Comparison of ENCODE assay signal across 20 cellular contexts in genomic region chr13:46334423-46334822, GRCh38. TPM values are rescaled to one million over a fixed set of nuclear protein-coding genes. Genes with fewer than 3 reads are reported as not detected.
DNase-seq lines count a peak whose midpoint lies in the region; ATAC-seq, FAIRE-seq and TF ChIP-seq lines count a peak whose summit lies in the region.
"Had no signal": no experiment of that assay in that cellular context is flagged by ENCODE, and none has a peak within 500 bp of the region (broad histone marks: within the 10 kb centered on the region; RNA-seq: fewer than 3 reads in every experiment).

No MANE protein-coding gene starts in this region.

- peak overlapping the region; percentile 30 for H3K4me2 ChIP-seq in GM12878 (ENCODE audit: control insufficient read depth, insufficient read depth)
- H3K4me2 ChIP-seq: KMS-11 had no signal

- no peak overlapping the region for H3K4me3 ChIP-seq in GM12878
- no peak overlapping the region for H3K4me3 ChIP-seq in SJCRH30
- H3K4me3 ChIP-seq: MG63 had no signal

- no peaks in the 10 kb centered on the region for H4K20me1 ChIP-seq in GM12878 (ENCODE audit: control insufficient read depth, insufficient read depth)

- peak; percentile 68 for ATAC-seq in activated CD8-positive, alpha-beta T cell treated with anti-CD3 and anti-CD28 coated beads for 36 hours
- no peak for ATAC-seq in activated CD8-positive, alpha-beta T cell treated with anti-CD3 and anti-CD28 coated beads, Interleukin-2, amount 10 ng/mL, durations not matched to agents 7 days and 5 days
- ATAC-seq in GM12878 (no peak), HG03457 (IDR thresholded peaks at IDR 0.05; ENCODE audit: unreplicated experiment) (no peak)
- ATAC-seq: HepG2 had no signal

- no peaks in the 10 kb centered on the region for H3K36me3 Mint-ChIP-seq in activated CD8-positive, alpha-beta T cell treated with anti-CD3 and anti-CD28 coated beads for 36 hours (ENCODE audit: low read depth)
- no peaks in the 10 kb centered on the region for H3K36me3 Mint-ChIP-seq in activated CD8-positive, alpha-beta T cell treated with anti-CD3 and anti-CD28 coated beads, Interleukin-2, amount 10 ng/mL, durations not matched to agents 7 days and 5 days (ENCODE audit: low read depth)
- H3K36me3 Mint-ChIP-seq in CD14-positive monocyte: peaks cover 3 to 8% of the 10 kb centered on the region in 2 donors

- H3K9me3 ChIP-seq in GM12878 (replicated peaks; ENCODE audit: control insufficient read depth, insufficient read depth, low read length) (peaks cover 1% of the 10 kb centered on the region; the same call in 1 of the 3 replicates), SJCRH30 (replicated peaks) (no peaks in the 10 kb centered on the region)
- H3K9me3 ChIP-seq: MG63 had no signal

- H3K4me3 Mint-ChIP-seq in activated CD8-positive, alpha-beta T cell treated with anti-CD3 and anti-CD28 coated beads for 36 hours: no peak overlapping the region
- no peak overlapping the region for H3K4me3 Mint-ChIP-seq in activated CD8-positive, alpha-beta T cell treated with anti-CD3 and anti-CD28 coated beads, Interleukin-2, amount 10 ng/mL, durations not matched to agents 7 days and 5 days
- H3K4me3 Mint-ChIP-seq in CD14-positive monocyte: no peak overlapping the region
- H3K4me3 Mint-ChIP-seq: HFFc6 had no signal

- peaks cover 4% of the 10 kb centered on the region for H3K9me3 Mint-ChIP-seq in activated CD8-positive, alpha-beta T cell treated with anti-CD3 and anti-CD28 coated beads for 36 hours
- no peaks in the 10 kb centered on the region for H3K9me3 Mint-ChIP-seq in activated CD8-positive, alpha-beta T cell treated with anti-CD3 and anti-CD28 coated beads, Interleukin-2, amount 10 ng/mL, durations not matched to agents 7 days and 5 days (ENCODE audit: insufficient read depth)
- H3K9me3 Mint-ChIP-seq in CD14-positive monocyte: peaks cover 5 to 13% (median 9%) of the 10 kb centered on the region in 7 donors

- no peak for TF ChIP-seq POLR2A in GM12878 (IDR thresholded peaks at IDR 0.05; ENCODE audit: low read depth, low read length)

- no peak overlapping the region for H3K9ac ChIP-seq in GM12878 (ENCODE audit: control insufficient read depth, insufficient read depth, low read length)
- H3K9ac ChIP-seq: KMS-11 had no signal

- RAD21 ChIA-PET in GM12878 (lab: Charles Lee; ENCODE audit: unreplicated experiment): no interaction called here

- no peak for TF ChIP-seq CTCF in activated CD8-positive, alpha-beta T cell treated with anti-CD3 and anti-CD28 coated beads for 36 hours (IDR thresholded peaks at IDR 0.05)
- TF ChIP-seq CTCF in CD14-positive monocyte (IDR thresholded peaks at IDR 0.05) (no peak), GM12878 (IDR thresholded peaks at IDR 0.05 in 2 of 3, conservative IDR thresholded peaks at IDR 0.05 in 1 of 3; ENCODE audit: control insufficient read depth in 2 of 3, extremely low read depth in 1 of 3, insufficient read depth in 1 of 3, low read depth in 3 of 3, low read length in 3 of 3) (no peak), D721Med (IDR thresholded peaks at IDR 0.05; ENCODE audit: insufficient read depth, missing control alignments) (no peak)

- H3K27ac ChIP-seq in GM12878 (ENCODE audit: control insufficient read depth, insufficient read depth) (no peak overlapping the region), SJCRH30 (no peak overlapping the region)
- H3K27ac ChIP-seq: KMS-11 had no signal

- intact Hi-C loops in activated CD8-positive, alpha-beta T cell treated with anti-CD3 and anti-CD28 coated beads for 36 hours (cut with micrococcal nuclease): no loop called here
- intact Hi-C loops in CD14-positive monocyte (cut with micrococcal nuclease): no loop called here
- intact Hi-C loops in GM12878 (cut with micrococcal nuclease; ENCODE audit: unreplicated experiment): no loop called here

- WGBS in GM12878 (ENCODE audit: insufficient coverage, insufficient replicate concordance, low lambda C conversion rate, missing lambda C conversion rate): 49% methylated on average over 4 of the region's 4 CpGs

- H2AFZ ChIP-seq in GM12878 (ENCODE audit: control insufficient read depth, low read depth, low read length): no peak overlapping the region

- TF ChIP-seq EP300 in GM12878 (IDR thresholded peaks at IDR 0.05; ENCODE audit: borderline replicate concordance in 1 of 2, control insufficient read depth in 1 of 2, low read depth in 2 of 2, low read length in 2 of 2): no peak

- in situ Hi-C loops in GM12878 (cut with MboI): no loop called here

- no peaks in the 10 kb centered on the region for H3K27me3 Mint-ChIP-seq in activated CD8-positive, alpha-beta T cell treated with anti-CD3 and anti-CD28 coated beads for 36 hours
- peaks cover 3% of the 10 kb centered on the region for H3K27me3 Mint-ChIP-seq in activated CD8-positive, alpha-beta T cell treated with anti-CD3 and anti-CD28 coated beads, Interleukin-2, amount 10 ng/mL, durations not matched to agents 7 days and 5 days (ENCODE audit: low read depth)
- peaks cover 0 to 6% (median 6%) of the 10 kb centered on the region in 3 donors for H3K27me3 Mint-ChIP-seq in CD14-positive monocyte (ENCODE audit: low read depth in 3 of 3)

- CTCF ChIA-PET in activated CD8-positive, alpha-beta T cell treated with anti-CD3 and anti-CD28 coated beads for 36 hours (lab: Charles Lee): interaction anchor here (0.7 to 3.4 kb wide), 3 partner anchors 13 to 34 kb away, joined by 3 to 19 read pairs (median 3); no protein-coding TSS in a partner anchor
- CTCF ChIA-PET in activated CD8-positive, alpha-beta T cell treated with anti-CD3 and anti-CD28 coated beads, Interleukin-2, amount 10 ng/mL, durations not matched to agents 7 days and 5 days (lab: Charles Lee): interaction anchor here (0.8 to 1.0 kb wide), 2 partner anchors 46 to 174 kb away, joined by 3 read pairs; no protein-coding TSS in a partner anchor
- CTCF ChIA-PET in GM12878 (lab: Yijun Ruan, JAX): interaction anchor here (0.6 to 1.3 kb wide), 2 partner anchors 13 to 70 kb away, joined by 3 to 5 read pairs; no protein-coding TSS in a partner anchor

- H3K79me2 ChIP-seq in GM12878 (ENCODE audit: control insufficient read depth, insufficient read depth, low read length): no peaks in the 10 kb centered on the region

- peak overlapping the region; percentile 34 for H3K27ac Mint-ChIP-seq in activated CD8-positive, alpha-beta T cell treated with anti-CD3 and anti-CD28 coated beads for 36 hours
- no peak overlapping the region for H3K27ac Mint-ChIP-seq in activated CD8-positive, alpha-beta T cell treated with anti-CD3 and anti-CD28 coated beads, Interleukin-2, amount 10 ng/mL, durations not matched to agents 7 days and 5 days
- peak overlapping the region in 6 of 7 donors; percentile 16 to 69 (median 44) for H3K27ac Mint-ChIP-seq in CD14-positive monocyte
- H3K27ac Mint-ChIP-seq: HFFc6 had no signal

- peaks cover 34% of the 10 kb centered on the region for H3K4me1 Mint-ChIP-seq in activated CD8-positive, alpha-beta T cell treated with anti-CD3 and anti-CD28 coated beads for 36 hours (ENCODE audit: low read depth)
- peaks cover 35% of the 10 kb centered on the region for H3K4me1 Mint-ChIP-seq in activated CD8-positive, alpha-beta T cell treated with anti-CD3 and anti-CD28 coated beads, Interleukin-2, amount 10 ng/mL, durations not matched to agents 7 days and 5 days (ENCODE audit: low read depth)
- H3K4me1 Mint-ChIP-seq in CD14-positive monocyte: peaks cover 48% of the 10 kb centered on the region

- no peaks in the 10 kb centered on the region for H3K27me3 ChIP-seq in GM12878 (replicated peaks in 1 of 2; ENCODE audit: control insufficient read depth in 2 of 2, insufficient read depth in 2 of 2, low read length in 1 of 2)
- H3K27me3 ChIP-seq in SJCRH30: no peaks in the 10 kb centered on the region
- H3K27me3 ChIP-seq: MG63 had no signal

- no peak for FAIRE-seq in GM12878 (lab: Jason Lieb, UNC)
- FAIRE-seq in D721Med (lab: Jason Lieb, UNC): no peak
- FAIRE-seq: H54, HepG2 had no signal

- H3K36me3 ChIP-seq in GM12878 (ENCODE audit: control insufficient read depth in 2 of 2, insufficient read depth in 2 of 2, low read length in 1 of 2) (peaks cover 0 to 3% of the 10 kb centered on the region in 2 experiments; a peak in 1 of 4 replicates), SJCRH30 (no peaks in the 10 kb centered on the region)
- H3K36me3 ChIP-seq: MG63 had no signal

- DNase-seq in activated CD8-positive, alpha-beta T cell treated with anti-CD3 and anti-CD28 coated beads for 36 hours: no peak
- no peak for DNase-seq in activated CD8-positive, alpha-beta T cell treated with anti-CD3 and anti-CD28 coated beads, Interleukin-2, amount 10 ng/mL, durations not matched to agents 7 days and 5 days
- DNase-seq in CD14-positive monocyte (ENCODE audit: low spot score) (no peak), NAMALWA (ENCODE audit: low spot score) (peak; percentile 11), GM12878 (ENCODE audit: low read depth, low spot score) (no peak), SJCRH30 (no peak), D721Med (ENCODE audit: insufficient read length, low spot score) (no peak)
- DNase-seq: C1 segment of cervical spinal cord, HFFc6, MG63, NCI-H1105 treated with DMSO at 0.1 percent for 48 hours, NCI-H1694 treated with DMSO at 0.1 percent for 48 hours, NCI-H526 treated with DMSO at 0.1 percent for 48 hours, RPMI8226, SIG-M5 had no signal

- no peak for TF ChIP-seq RAD21 in GM12878 (IDR thresholded peaks at IDR 0.05; ENCODE audit: insufficient read depth, low read depth, low read length)

- POLR2A ChIA-PET in activated CD8-positive, alpha-beta T cell treated with anti-CD3 and anti-CD28 coated beads for 36 hours (lab: Charles Lee): no interaction called here
- POLR2A ChIA-PET in activated CD8-positive, alpha-beta T cell treated with anti-CD3 and anti-CD28 coated beads, Interleukin-2, amount 10 ng/mL, durations not matched to agents 7 days and 5 days (lab: Charles Lee): interaction anchor here (0.7 to 0.9 kb wide), 3 partner anchors 14 to 39 kb away, joined by 3 read pairs; no protein-coding TSS in a partner anchor
- POLR2A ChIA-PET in GM12878 (lab: Charles Lee): interaction anchor here (0.6 to 1.0 kb wide), 2 partner anchors 50 to 163 kb away, joined by 3 read pairs; no protein-coding TSS in a partner anchor

- H3K4me1 ChIP-seq in GM12878 (ENCODE audit: control insufficient read depth, insufficient read depth, low read length) (peaks cover 20% of the 10 kb centered on the region), SJCRH30 (peaks cover 4% of the 10 kb centered on the region)

- SMC1A ChIA-PET in GM12878 (lab: Charles Lee; ENCODE audit: uncharacterized antibody, unreplicated experiment): interaction anchor here (0.7 to 1.5 kb wide), 4 partner anchors 11 to 221 kb away, joined by 3 to 5 read pairs (median 4); no protein-coding TSS in a partner anchor

- no TSS peak for BruUV-seq in GM12878 (replicated peaks; lab: Mats Ljungman, UMichigan)

RNA-seq across cellular contexts. Expression of gene RUBCNL, which starts 52.6 kb away (rescaled TPM):
- total RNA-seq in activated CD8-positive, alpha-beta T cell treated with anti-CD3 and anti-CD28 coated beads for 36 hours: under 1 TPM; 0.36 to 0.74 TPM
- total RNA-seq in activated CD8-positive, alpha-beta T cell treated with anti-CD3 and anti-CD28 coated beads, Interleukin-2, amount 10 ng/mL, durations not matched to agents 7 days and 5 days: under 1 TPM in 1 of 2 experiments, not detected in 1; 0.21 TPM
- polyA plus RNA-seq in CD14-positive monocyte (1 to 10 TPM; 1.5 to 2.8 TPM), GM12878 (2011; rRNA removed) (0.48 and 0.71 TPM in 2 replicates), GM12878 (2014; fragmentation: Illumina TruSeq; extraction: Trizol) (39.2 and 43.0 TPM in 2 replicates), GM12878 (2014; fragmentation: Nextera tagmentation; extraction: Ambion mirVana) (10 to 100 TPM; 21.4 to 28.5 TPM), GM12878 (2014; rRNA removed) (33.2 and 36.3 TPM in 2 replicates), GM12878 (2016; fragmentation: Nextera tagmentation; extraction: Ambion mirVana) (10 to 100 TPM; 42.4 to 45.0 TPM)
- 61.1 and 62.6 TPM in 2 replicates for total RNA-seq in GM12878 (2013; cell fraction: nucleolus; rRNA removed)
- total RNA-seq in GM12878 (2014; rRNA removed) (49.5 and 51.9 TPM in 2 replicates), GM12878 (2014; rRNA removed; fragmentation: Illumina TruSeq; extraction: Trizol) (37.2 and 38.6 TPM in 2 replicates), GM12878 (2021) (39.2 and 41.8 TPM in 2 replicates)
- 43.1 TPM for polyA plus RNA-seq in GM12878 (2011; ENCODE audit: low read depth)
- 0.58 and 0.92 TPM in 2 replicates for polyA plus RNA-seq in GM12878 (2011; cell fraction: cytosol; rRNA removed)
- polyA plus RNA-seq in GM12878 (2011; cell fraction: nucleus; rRNA removed): 2.0 and 2.3 TPM in 2 replicates
- 48.4 and 49.8 TPM in 2 replicates for polyA plus RNA-seq in GM12878 (2012)
- 2.2 and 2.3 TPM in 2 replicates for polyA minus RNA-seq in GM12878 (2011; rRNA and poly(A)+ RNA removed)
- 0.52 and 0.67 TPM in 2 replicates for polyA minus RNA-seq in GM12878 (2011; cell fraction: cytosol; rRNA and poly(A)+ RNA removed)
- polyA minus RNA-seq in GM12878 (2011; cell fraction: nucleus; rRNA and poly(A)+ RNA removed): 0.48 and 1.5 TPM in 2 replicates
- total RNA-seq in SJCRH30 (2014; rRNA removed; shearing (Covaris generic)): 1.8 TPM in 2 replicates
- total RNA-seq: Daoy, HepG2, HFFc6 had no signal
- polyA plus RNA-seq: HepG2 had no signal

Comparison
In these comparisons a context has a peak if more than half of its experiments do, and no peak if none do; other contexts are left out.
1. RNA of gene RUBCNL, which starts 52.6 kb away (total RNA-seq): 37.2 to 62.6 TPM in GM12878; 1.8 TPM in SJCRH30, 0.36 to 0.74 TPM in activated CD8-positive, alpha-beta T cell treated with anti-CD3 and anti-CD28 coated beads for 36 hours and 0.21 TPM in activated CD8-positive, alpha-beta T cell treated with anti-CD3 and anti-CD28 coated beads, Interleukin-2, amount 10 ng/mL, durations not matched to agents 7 days and 5 days; every median in the first group is over 10 times any median in the second.